Comparison of ENCODE assay signal across 29 cellular contexts in genomic region chr9:107518037-107518786, GRCh38. TPM values are rescaled to one million over a fixed set of nuclear protein-coding genes. Genes with fewer than 3 reads are reported as not detected.
"Had no signal": no experiment of that assay in that cellular context is flagged by ENCODE, and none has a peak within 500 bp of the region (broad histone marks: within the 10 kb centered on the region; RNA-seq: fewer than 3 reads in every experiment).

No MANE protein-coding gene starts in this region.

- H3K9me3 Mint-ChIP-seq: dendritic cell treated with granulocyte-macrophage colony-stimulating factor and Interleukin-4, amounts not matched to agents 40 ng/mL and 50 ng/mL, for 4 days had no signal

- DNase-seq: colonic mucosa; effector CD8-positive, alpha-beta T cell; endodermal cell; foreskin fibroblast; gastrocnemius medialis; head of caudate nucleus; kidney; left lung; mesenchymal stem cell; mucosa of descending colon; naive B cell; sigmoid colon; stimulated activated CD4-positive, alpha-beta T cell treated with anti-CD3 and anti-CD28 coated beads, Interleukin-2, amount 100 ng/mL, for 24 hours; stimulated activated CD4-positive, alpha-beta T cell treated with anti-CD3 and anti-CD28 coated beads, Interleukin-4, amount 100 ng/mL, for 4 hours; stimulated activated naive CD8-positive, alpha-beta T cell treated with anti-CD3 and anti-CD28 coated beads, Interleukin-15, Interleukin-2, amounts not matched to agents 100 U/mL and 50 U/mL, for 24 hours; upper lobe of left lung had no signal

- H3K4me3 ChIP-seq: colonic mucosa, gastrocnemius medialis, left lung, mucosa of descending colon, right atrium auricular region, sigmoid colon, thoracic aorta, tibial nerve, upper lobe of left lung had no signal

- H3K27me3 ChIP-seq: colonic mucosa, gastrocnemius medialis, left lung, neutrophil, right atrium auricular region, sigmoid colon, tibial nerve, upper lobe of left lung had no signal

- H2AFZ ChIP-seq: parathyroid adenoma had no signal

- H3K36me3 ChIP-seq: colonic mucosa, gastrocnemius medialis, left lung, neutrophil, right atrium auricular region, sigmoid colon, thoracic aorta, tibial nerve, upper lobe of left lung had no signal

- H3K36me3 Mint-ChIP-seq: mesothelial cell of epicardium; natural killer cell treated with Interleukin-12 subunit alpha and Interleukin-12 subunit beta and Interleukin-15 and Interleukin-18, amount 100 ng/mL, for 72 hours; stimulated activated memory B cell treated with anti-CD40 and anti-IgM and Interleukin-4, amounts not matched to agents 10 μg/mL and 1 μg/mL and 100 μg/mL, for 72 hours had no signal

- H3K27ac ChIP-seq: colonic mucosa, epithelial cell of prostate, gastrocnemius medialis, left lung, neutrophil, parathyroid adenoma, right atrium auricular region, sigmoid colon, thoracic aorta, tibial nerve, upper lobe of left lung had no signal

- H3K4me3 Mint-ChIP-seq: dendritic cell treated with granulocyte-macrophage colony-stimulating factor and Interleukin-4, amounts not matched to agents 40 ng/mL and 50 ng/mL, for 4 days; endodermal cell; mesothelial cell of epicardium; naive B cell; natural killer cell treated with Interleukin-12 subunit alpha and Interleukin-12 subunit beta and Interleukin-15 and Interleukin-18, amount 100 ng/mL, for 72 hours; neural crest cell; stimulated activated memory B cell treated with anti-CD40 and anti-IgM and Interleukin-4, amounts not matched to agents 10 μg/mL and 1 μg/mL and 100 μg/mL, for 72 hours had no signal

- H3K27ac Mint-ChIP-seq: dendritic cell treated with granulocyte-macrophage colony-stimulating factor and Interleukin-4, amounts not matched to agents 40 ng/mL and 50 ng/mL, for 4 days; endodermal cell; mesothelial cell of epicardium; natural killer cell treated with Interleukin-12 subunit alpha and Interleukin-12 subunit beta and Interleukin-15 and Interleukin-18, amount 100 ng/mL, for 72 hours; progenitor cell of endocrine pancreas; stimulated activated memory B cell treated with anti-CD40 and anti-IgM and Interleukin-4, amounts not matched to agents 10 μg/mL and 1 μg/mL and 100 μg/mL, for 72 hours had no signal

- H3K9me3 ChIP-seq: colonic mucosa, gastrocnemius medialis, left lung, mucosa of descending colon, neutrophil, right atrium auricular region, sigmoid colon, thoracic aorta, tibial nerve, upper lobe of left lung had no signal

- H3K27me3 Mint-ChIP-seq: stimulated activated memory B cell treated with anti-CD40 and anti-IgM and Interleukin-4, amounts not matched to agents 10 μg/mL and 1 μg/mL and 100 μg/mL, for 72 hours had no signal

- H3K4me1 Mint-ChIP-seq: endodermal cell; mesothelial cell of epicardium; stimulated activated memory B cell treated with anti-CD40 and anti-IgM and Interleukin-4, amounts not matched to agents 10 μg/mL and 1 μg/mL and 100 μg/mL, for 72 hours had no signal

- H3K4me1 ChIP-seq: colonic mucosa, gastrocnemius medialis, parathyroid adenoma, right atrium auricular region, sigmoid colon, tibial nerve, upper lobe of left lung had no signal

- ATAC-seq: esophagus mucosa; gastrocnemius medialis; left lung; mucosa of descending colon; natural killer cell treated with Interleukin-12 subunit alpha and Interleukin-12 subunit beta and Interleukin-15 and Interleukin-18, amount 100 ng/mL, for 72 hours; stimulated activated memory B cell treated with anti-CD40 and anti-IgM and Interleukin-4, amounts not matched to agents 10 μg/mL and 1 μg/mL and 100 μg/mL, for 72 hours; stimulated activated naive CD8-positive, alpha-beta T cell treated with anti-CD3 and anti-CD28 coated beads, Interleukin-15, Interleukin-2, amounts not matched to agents 100 U/mL and 50 U/mL, for 24 hours had no signal

- H3K79me2 ChIP-seq: parathyroid adenoma had no signal

RNA-seq across cellular contexts. Expression of gene KLF4, which starts 28.6 kb away (rescaled TPM):
- total RNA-seq: neural crest cell had no signal
